Comparison of ENCODE assay signal across 28 cellular contexts in genomic region chr3:127022849-127023248, GRCh38.
"Had no signal": no experiment of that assay in that cellular context is flagged by ENCODE, and none has a peak within 500 bp of the region (broad histone marks: within the 10 kb centered on the region; RNA-seq: fewer than 3 reads in every experiment).

No MANE protein-coding gene starts in this region.

- H3K9me3 Mint-ChIP-seq: stimulated activated effector memory CD8-positive, alpha-beta T cell treated with anti-CD3 and anti-CD28 coated beads, Interleukin-12 subunit alpha, Interleukin-12 subunit beta, amount 100 ng/mL, for 72 hours; stimulated activated memory B cell treated with anti-CD40 and anti-IgM and Interleukin-4, amounts not matched to agents 10 μg/mL and 1 μg/mL and 100 μg/mL, for 72 hours; stimulated activated naive B cell treated with anti-CD40 and anti-IgM and Interleukin-4, amounts not matched to agents 10 μg/mL and 1 μg/mL and 100 μg/mL, for 72 hours; stimulated activated naive CD8-positive, alpha-beta T cell treated with anti-CD3 and anti-CD28 coated beads, Interleukin-15, amount 100 ng/mL, for 72 hours; stimulated activated naive CD8-positive, alpha-beta T cell treated with anti-CD3 and anti-CD28 coated beads, Interleukin-15, Interleukin-2, amounts not matched to agents 100 ng/mL and 50 ng/mL, for 24 hours; type B pancreatic cell had no signal

- H3K4me1 Mint-ChIP-seq: stimulated activated effector memory CD8-positive, alpha-beta T cell treated with anti-CD3 and anti-CD28 coated beads, Interleukin-12 subunit alpha, Interleukin-12 subunit beta, amount 100 ng/mL, for 72 hours; stimulated activated memory B cell treated with anti-CD40 and anti-IgM and Interleukin-4, amounts not matched to agents 10 μg/mL and 1 μg/mL and 100 μg/mL, for 72 hours; stimulated activated naive CD8-positive, alpha-beta T cell treated with anti-CD3 and anti-CD28 coated beads, Interleukin-15, amount 100 ng/mL, for 72 hours had no signal

- H3K4me3 ChIP-seq: stomach, suprapubic skin, testis, thoracic aorta, thyroid gland, tibial artery, tibial nerve, transverse colon, upper lobe of left lung, upper lobe of right lung, uterus, vagina had no signal

- H3K27me3 Mint-ChIP-seq: stimulated activated memory B cell treated with anti-CD40 and anti-IgM and Interleukin-4, amounts not matched to agents 10 μg/mL and 1 μg/mL and 100 μg/mL, for 72 hours; stimulated activated naive B cell treated with anti-CD40 and anti-IgM and Interleukin-4, amounts not matched to agents 10 μg/mL and 1 μg/mL and 100 μg/mL, for 72 hours; stimulated activated naive CD8-positive, alpha-beta T cell treated with anti-CD3 and anti-CD28 coated beads, Interleukin-15, amount 100 ng/mL, for 72 hours; stimulated activated naive CD8-positive, alpha-beta T cell treated with anti-CD3 and anti-CD28 coated beads, Interleukin-15, Interleukin-2, amounts not matched to agents 100 ng/mL and 50 ng/mL, for 24 hours; type B pancreatic cell had no signal

- H3K27ac Mint-ChIP-seq: stimulated activated effector memory CD8-positive, alpha-beta T cell treated with anti-CD3 and anti-CD28 coated beads, Interleukin-12 subunit alpha, Interleukin-12 subunit beta, amount 100 ng/mL, for 72 hours; stimulated activated memory B cell treated with anti-CD40 and anti-IgM and Interleukin-4, amounts not matched to agents 10 μg/mL and 1 μg/mL and 100 μg/mL, for 72 hours; stimulated activated naive B cell treated with anti-CD40 and anti-IgM and Interleukin-4, amounts not matched to agents 10 μg/mL and 1 μg/mL and 100 μg/mL, for 72 hours; stimulated activated naive CD8-positive, alpha-beta T cell treated with anti-CD3 and anti-CD28 coated beads, Interleukin-15, amount 100 ng/mL, for 72 hours; stimulated activated naive CD8-positive, alpha-beta T cell treated with anti-CD3 and anti-CD28 coated beads, Interleukin-15, Interleukin-2, amounts not matched to agents 100 ng/mL and 50 ng/mL, for 24 hours; type B pancreatic cell had no signal

- H3K9me3 ChIP-seq: stomach, suprapubic skin, testis, thoracic aorta, thyroid gland, tibial artery, tibial nerve, transverse colon, upper lobe of left lung, upper lobe of right lung, uterus, vagina had no signal

- H3K4me1 ChIP-seq: stomach, testis, thyroid gland, tibial nerve, upper lobe of left lung, upper lobe of right lung, uterus had no signal

- H3K27ac ChIP-seq: stomach, suprapubic skin, testis, thoracic aorta, thyroid gland, tibial artery, tibial nerve, transverse colon, upper lobe of left lung, upper lobe of right lung, uterus, vagina had no signal

- H3K36me3 ChIP-seq: uterus had no signal

- H3K27me3 ChIP-seq: stomach, suprapubic skin, testis, thyroid gland, tibial artery, tibial nerve, transverse colon, upper lobe of left lung, upper lobe of right lung, uterus, vagina had no signal

- DNase-seq: stimulated activated CD4-positive, alpha-beta T cell treated with anti-CD3 and anti-CD28 coated beads, Interleukin-2, amount 100 ng/mL, for 48 hours; stimulated activated CD4-positive, alpha-beta T cell treated with anti-CD3 and anti-CD28 coated beads, Interleukin-4, amount 100 ng/mL, for 1 hour; stimulated activated CD4-positive, alpha-beta T cell treated with anti-CD3 and anti-CD28 coated beads, Interleukin-4, amount 100 ng/mL, for 24 hours; stimulated activated CD4-positive, alpha-beta T cell treated with anti-CD3 and anti-CD28 coated beads, Interleukin-4, amount 100 ng/mL, for 4 hours; stimulated activated CD8-positive, alpha-beta memory T cell treated with anti-CD3 and anti-CD28 coated beads, Interleukin-4, amount 100 ng/mL, for 48 hours; stimulated activated naive B cell treated with anti-CD40 and anti-IgM and Interleukin-4, amounts not matched to agents 10 μg/mL and 1 μg/mL and 100 μg/mL, for 72 hours; stimulated activated naive CD4-positive, alpha-beta T cell; stimulated activated naive CD4-positive, alpha-beta T cell treated with Interleukin-2 at 50 U/mL for 16 hours; stimulated activated naive CD8-positive, alpha-beta T cell treated with anti-CD3 and anti-CD28 coated beads, Interleukin-15, amount 100 ng/mL, for 72 hours; stimulated activated naive CD8-positive, alpha-beta T cell treated with anti-CD3 and anti-CD28 coated beads, Interleukin-15, Interleukin-2, amounts not matched to agents 100 U/mL and 50 U/mL, for 24 hours; stomach; substantia nigra; testis; thyroid gland; tibial artery; transverse colon; trophoblast cell; upper lobe of right lung; uterus had no signal

- H3K4me3 Mint-ChIP-seq: stimulated activated effector memory CD8-positive, alpha-beta T cell treated with anti-CD3 and anti-CD28 coated beads, Interleukin-12 subunit alpha, Interleukin-12 subunit beta, amount 100 ng/mL, for 72 hours; stimulated activated memory B cell treated with anti-CD40 and anti-IgM and Interleukin-4, amounts not matched to agents 10 μg/mL and 1 μg/mL and 100 μg/mL, for 72 hours; stimulated activated naive B cell treated with anti-CD40 and anti-IgM and Interleukin-4, amounts not matched to agents 10 μg/mL and 1 μg/mL and 100 μg/mL, for 72 hours; stimulated activated naive CD8-positive, alpha-beta T cell treated with anti-CD3 and anti-CD28 coated beads, Interleukin-15, amount 100 ng/mL, for 72 hours; stimulated activated naive CD8-positive, alpha-beta T cell treated with anti-CD3 and anti-CD28 coated beads, Interleukin-15, Interleukin-2, amounts not matched to agents 100 ng/mL and 50 ng/mL, for 24 hours; type B pancreatic cell had no signal
